ENCODE assay signal across 1 cellular context in the genomic region with DNA sequence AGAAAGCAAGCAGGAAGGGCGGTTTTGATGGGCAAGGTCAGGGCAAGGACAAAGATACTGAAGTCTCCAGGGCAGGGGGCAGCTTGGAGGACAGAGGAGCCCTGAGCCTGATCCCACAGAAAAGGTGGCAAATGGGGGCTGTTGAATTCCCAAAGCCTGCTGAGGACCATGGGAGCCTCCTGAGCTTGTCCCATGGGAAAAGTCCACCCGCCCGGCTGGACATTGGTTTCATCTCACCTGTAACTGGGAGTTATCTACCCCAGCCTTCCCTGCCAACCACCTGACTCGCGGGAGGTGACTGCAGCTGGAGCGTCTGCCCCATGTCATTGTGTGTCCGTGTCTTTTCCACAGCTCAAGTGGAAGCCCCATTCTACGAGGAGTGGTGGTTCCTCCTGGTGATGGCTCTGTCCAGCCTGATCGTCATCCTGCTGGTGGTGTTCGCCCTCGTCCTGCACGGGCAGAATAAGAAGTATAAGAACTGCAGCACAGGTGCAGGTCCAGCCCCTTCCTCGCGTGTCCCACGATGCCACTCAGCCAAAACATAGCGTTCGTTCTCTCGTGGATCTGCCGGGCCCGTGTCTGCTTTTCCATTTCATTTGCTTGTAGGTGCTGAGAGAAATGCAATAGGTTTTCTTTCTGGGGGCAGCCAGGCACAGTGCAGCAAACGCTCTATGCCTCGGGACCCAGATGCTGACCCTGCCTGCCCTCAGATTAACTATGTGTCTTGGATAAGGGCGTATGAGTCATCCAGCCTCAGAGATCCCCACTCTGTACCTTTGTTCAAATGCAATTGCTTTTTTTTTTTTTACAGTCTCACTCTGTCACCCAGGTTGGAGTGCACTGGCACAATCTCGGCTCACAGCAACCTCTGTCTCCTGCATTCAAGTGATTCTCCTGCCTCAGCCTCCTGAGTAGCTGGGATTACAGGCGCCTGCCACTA.
TF ChIP-seq lines count a peak whose summit lies in the region.

No MANE protein-coding gene starts in this region.

TF ChIP-seq in WTC11, 78 proteins besides CTCF, POLR2A, EP300 and RAD21 (continued from another document):
- TF ChIP-seq, protein P1, sequence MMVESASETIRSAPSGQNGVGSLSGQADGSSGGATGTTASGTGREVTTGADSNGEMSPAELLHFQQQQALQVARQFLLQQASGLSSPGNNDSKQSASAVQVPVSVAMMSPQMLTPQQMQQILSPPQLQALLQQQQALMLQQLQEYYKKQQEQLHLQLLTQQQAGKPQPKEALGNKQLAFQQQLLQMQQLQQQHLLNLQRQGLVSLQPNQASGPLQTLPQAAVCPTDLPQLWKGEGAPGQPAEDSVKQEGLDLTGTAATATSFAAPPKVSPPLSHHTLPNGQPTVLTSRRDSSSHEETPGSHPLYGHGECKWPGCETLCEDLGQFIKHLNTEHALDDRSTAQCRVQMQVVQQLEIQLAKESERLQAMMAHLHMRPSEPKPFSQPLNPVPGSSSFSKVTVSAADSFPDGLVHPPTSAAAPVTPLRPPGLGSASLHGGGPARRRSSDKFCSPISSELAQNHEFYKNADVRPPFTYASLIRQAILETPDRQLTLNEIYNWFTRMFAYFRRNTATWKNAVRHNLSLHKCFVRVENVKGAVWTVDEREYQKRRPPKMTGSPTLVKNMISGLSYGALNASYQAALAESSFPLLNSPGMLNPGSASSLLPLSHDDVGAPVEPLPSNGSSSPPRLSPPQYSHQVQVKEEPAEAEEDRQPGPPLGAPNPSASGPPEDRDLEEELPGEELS (CRISPR knock-in tag; IDR thresholded peaks at IDR 0.05): no peak
- TF ChIP-seq, protein P2, sequence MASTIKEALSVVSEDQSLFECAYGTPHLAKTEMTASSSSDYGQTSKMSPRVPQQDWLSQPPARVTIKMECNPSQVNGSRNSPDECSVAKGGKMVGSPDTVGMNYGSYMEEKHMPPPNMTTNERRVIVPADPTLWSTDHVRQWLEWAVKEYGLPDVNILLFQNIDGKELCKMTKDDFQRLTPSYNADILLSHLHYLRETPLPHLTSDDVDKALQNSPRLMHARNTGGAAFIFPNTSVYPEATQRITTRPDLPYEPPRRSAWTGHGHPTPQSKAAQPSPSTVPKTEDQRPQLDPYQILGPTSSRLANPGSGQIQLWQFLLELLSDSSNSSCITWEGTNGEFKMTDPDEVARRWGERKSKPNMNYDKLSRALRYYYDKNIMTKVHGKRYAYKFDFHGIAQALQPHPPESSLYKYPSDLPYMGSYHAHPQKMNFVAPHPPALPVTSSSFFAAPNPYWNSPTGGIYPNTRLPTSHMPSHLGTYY (CRISPR knock-in tag; IDR thresholded peaks at IDR 0.05): no peak
- TF ChIP-seq HMGA2 (CRISPR knock-in tag; IDR thresholded peaks at IDR 0.05): no peak
- TF ChIP-seq RELA (CRISPR knock-in tag; IDR thresholded peaks at IDR 0.05; ENCODE audit: borderline replicate concordance): no peak
- TF ChIP-seq ETV6 (CRISPR knock-in tag; IDR thresholded peaks at IDR 0.05): no peak
- TF ChIP-seq CDX4 (CRISPR knock-in tag; IDR thresholded peaks at IDR 0.05; ENCODE audit: borderline replicate concordance): no peak
- TF ChIP-seq NR2C2 (CRISPR knock-in tag; IDR thresholded peaks at IDR 0.05): no peak
- TF ChIP-seq ZNF219 (CRISPR knock-in tag; IDR thresholded peaks at IDR 0.05; ENCODE audit: borderline replicate concordance): no peak
- TF ChIP-seq NR3C1 (CRISPR knock-in tag; conservative IDR thresholded peaks at IDR 0.05; ENCODE audit: low read depth): no peak
- TF ChIP-seq ZNF232 (CRISPR knock-in tag; IDR thresholded peaks at IDR 0.05): no peak
